In the genomic region with DNA sequence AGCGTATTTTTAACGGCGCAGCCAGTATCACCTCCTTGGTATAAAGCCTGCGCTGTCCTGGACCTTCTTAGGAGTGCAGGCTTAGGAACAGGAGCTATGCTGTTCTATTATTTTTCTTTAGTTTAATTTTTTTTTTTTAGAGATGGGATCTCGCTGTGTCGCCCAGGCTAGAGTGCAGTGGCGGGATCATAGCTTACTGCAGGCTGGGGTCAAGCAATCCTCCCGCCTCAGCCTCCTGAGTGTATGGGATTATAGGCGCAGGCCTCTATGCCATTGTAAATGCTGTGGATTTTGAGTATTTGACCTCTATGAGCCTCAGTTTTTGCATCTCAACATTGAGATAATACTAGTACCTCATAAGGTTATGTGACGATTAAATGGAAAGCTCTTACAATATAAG, we compare ENCODE assay signal across 2 cellular contexts.
TF ChIP-seq lines count a peak whose summit lies in the region.

No MANE protein-coding gene starts in this region.

TF ChIP-seq in liver, 16 proteins besides CTCF, POLR2A, EP300 and RAD21:
- TF ChIP-seq SP1 (IDR thresholded peaks at IDR 0.05) (no peak), RXRA (IDR thresholded peaks at IDR 0.05) (no peak), FOXA1 (IDR thresholded peaks at IDR 0.05) (no peak), FOXA2 (IDR thresholded peaks at IDR 0.05) (no peak), JUND (IDR thresholded peaks at IDR 0.05) (no peak), EGR1 (IDR thresholded peaks at IDR 0.05; ENCODE audit: low read depth in 2 of 2) (no peak), HNF4G (IDR thresholded peaks at IDR 0.05) (no peak), NR2F2 (IDR thresholded peaks at IDR 0.05) (no peak), YY1 (IDR thresholded peaks at IDR 0.05) (no peak), HNF4A (conservative IDR thresholded peaks at IDR 0.05) (no peak), TAF1 (conservative IDR thresholded peaks at IDR 0.05) (no peak), GABPA (IDR thresholded peaks at IDR 0.05 in 1 of 2, conservative IDR thresholded peaks at IDR 0.05 in 1 of 2) (no peak)
- TF ChIP-seq, protein P1, sequence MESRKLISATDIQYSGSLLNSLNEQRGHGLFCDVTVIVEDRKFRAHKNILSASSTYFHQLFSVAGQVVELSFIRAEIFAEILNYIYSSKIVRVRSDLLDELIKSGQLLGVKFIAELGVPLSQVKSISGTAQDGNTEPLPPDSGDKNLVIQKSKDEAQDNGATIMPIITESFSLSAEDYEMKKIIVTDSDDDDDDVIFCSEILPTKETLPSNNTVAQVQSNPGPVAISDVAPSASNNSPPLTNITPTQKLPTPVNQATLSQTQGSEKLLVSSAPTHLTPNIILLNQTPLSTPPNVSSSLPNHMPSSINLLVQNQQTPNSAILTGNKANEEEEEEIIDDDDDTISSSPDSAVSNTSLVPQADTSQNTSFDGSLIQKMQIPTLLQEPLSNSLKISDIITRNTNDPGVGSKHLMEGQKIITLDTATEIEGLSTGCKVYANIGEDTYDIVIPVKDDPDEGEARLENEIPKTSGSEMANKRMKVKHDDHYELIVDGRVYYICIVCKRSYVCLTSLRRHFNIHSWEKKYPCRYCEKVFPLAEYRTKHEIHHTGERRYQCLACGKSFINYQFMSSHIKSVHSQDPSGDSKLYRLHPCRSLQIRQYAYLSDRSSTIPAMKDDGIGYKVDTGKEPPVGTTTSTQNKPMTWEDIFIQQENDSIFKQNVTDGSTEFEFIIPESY (IDR thresholded peaks at IDR 0.05) = no peak
- TF ChIP-seq, protein P2, sequence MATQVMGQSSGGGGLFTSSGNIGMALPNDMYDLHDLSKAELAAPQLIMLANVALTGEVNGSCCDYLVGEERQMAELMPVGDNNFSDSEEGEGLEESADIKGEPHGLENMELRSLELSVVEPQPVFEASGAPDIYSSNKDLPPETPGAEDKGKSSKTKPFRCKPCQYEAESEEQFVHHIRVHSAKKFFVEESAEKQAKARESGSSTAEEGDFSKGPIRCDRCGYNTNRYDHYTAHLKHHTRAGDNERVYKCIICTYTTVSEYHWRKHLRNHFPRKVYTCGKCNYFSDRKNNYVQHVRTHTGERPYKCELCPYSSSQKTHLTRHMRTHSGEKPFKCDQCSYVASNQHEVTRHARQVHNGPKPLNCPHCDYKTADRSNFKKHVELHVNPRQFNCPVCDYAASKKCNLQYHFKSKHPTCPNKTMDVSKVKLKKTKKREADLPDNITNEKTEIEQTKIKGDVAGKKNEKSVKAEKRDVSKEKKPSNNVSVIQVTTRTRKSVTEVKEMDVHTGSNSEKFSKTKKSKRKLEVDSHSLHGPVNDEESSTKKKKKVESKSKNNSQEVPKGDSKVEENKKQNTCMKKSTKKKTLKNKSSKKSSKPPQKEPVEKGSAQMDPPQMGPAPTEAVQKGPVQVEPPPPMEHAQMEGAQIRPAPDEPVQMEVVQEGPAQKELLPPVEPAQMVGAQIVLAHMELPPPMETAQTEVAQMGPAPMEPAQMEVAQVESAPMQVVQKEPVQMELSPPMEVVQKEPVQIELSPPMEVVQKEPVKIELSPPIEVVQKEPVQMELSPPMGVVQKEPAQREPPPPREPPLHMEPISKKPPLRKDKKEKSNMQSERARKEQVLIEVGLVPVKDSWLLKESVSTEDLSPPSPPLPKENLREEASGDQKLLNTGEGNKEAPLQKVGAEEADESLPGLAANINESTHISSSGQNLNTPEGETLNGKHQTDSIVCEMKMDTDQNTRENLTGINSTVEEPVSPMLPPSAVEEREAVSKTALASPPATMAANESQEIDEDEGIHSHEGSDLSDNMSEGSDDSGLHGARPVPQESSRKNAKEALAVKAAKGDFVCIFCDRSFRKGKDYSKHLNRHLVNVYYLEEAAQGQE (IDR thresholded peaks at IDR 0.05) = no peak
- TF ChIP-seq, protein P3, sequence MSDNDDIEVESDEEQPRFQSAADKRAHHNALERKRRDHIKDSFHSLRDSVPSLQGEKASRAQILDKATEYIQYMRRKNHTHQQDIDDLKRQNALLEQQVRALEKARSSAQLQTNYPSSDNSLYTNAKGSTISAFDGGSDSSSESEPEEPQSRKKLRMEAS (IDR thresholded peaks at IDR 0.05) = no peak
- TF ChIP-seq, protein P4, sequence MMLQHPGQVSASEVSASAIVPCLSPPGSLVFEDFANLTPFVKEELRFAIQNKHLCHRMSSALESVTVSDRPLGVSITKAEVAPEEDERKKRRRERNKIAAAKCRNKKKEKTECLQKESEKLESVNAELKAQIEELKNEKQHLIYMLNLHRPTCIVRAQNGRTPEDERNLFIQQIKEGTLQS (IDR thresholded peaks at IDR 0.05) = no peak
TF ChIP-seq in liver: peak in this region for 0.

TF ChIP-seq in HepG2, 621 proteins besides CTCF, POLR2A, EP300 and RAD21:
- TF ChIP-seq, protein P5, sequence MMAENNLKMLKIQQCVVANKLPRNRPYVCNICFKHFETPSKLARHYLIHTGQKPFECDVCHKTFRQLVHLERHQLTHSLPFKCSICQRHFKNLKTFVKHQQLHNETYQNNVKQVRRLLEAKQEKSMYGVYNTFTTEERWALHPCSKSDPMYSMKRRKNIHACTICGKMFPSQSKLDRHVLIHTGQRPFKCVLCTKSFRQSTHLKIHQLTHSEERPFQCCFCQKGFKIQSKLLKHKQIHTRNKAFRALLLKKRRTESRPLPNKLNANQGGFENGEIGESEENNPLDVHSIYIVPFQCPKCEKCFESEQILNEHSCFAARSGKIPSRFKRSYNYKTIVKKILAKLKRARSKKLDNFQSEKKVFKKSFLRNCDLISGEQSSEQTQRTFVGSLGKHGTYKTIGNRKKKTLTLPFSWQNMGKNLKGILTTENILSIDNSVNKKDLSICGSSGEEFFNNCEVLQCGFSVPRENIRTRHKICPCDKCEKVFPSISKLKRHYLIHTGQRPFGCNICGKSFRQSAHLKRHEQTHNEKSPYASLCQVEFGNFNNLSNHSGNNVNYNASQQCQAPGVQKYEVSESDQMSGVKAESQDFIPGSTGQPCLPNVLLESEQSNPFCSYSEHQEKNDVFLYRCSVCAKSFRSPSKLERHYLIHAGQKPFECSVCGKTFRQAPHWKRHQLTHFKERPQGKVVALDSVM (CRISPR knock-in tag; IDR thresholded peaks at IDR 0.05) = no peak
- TF ChIP-seq, protein P6, sequence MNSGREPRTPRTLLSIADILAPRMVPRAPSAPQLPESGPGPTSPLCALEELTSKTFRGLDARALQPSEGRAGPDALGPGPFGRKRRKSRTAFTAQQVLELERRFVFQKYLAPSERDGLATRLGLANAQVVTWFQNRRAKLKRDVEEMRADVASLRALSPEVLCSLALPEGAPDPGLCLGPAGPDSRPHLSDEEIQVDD (CRISPR knock-in tag; IDR thresholded peaks at IDR 0.05; ENCODE audit: borderline replicate concordance) = no peak
- TF ChIP-seq, protein P7, sequence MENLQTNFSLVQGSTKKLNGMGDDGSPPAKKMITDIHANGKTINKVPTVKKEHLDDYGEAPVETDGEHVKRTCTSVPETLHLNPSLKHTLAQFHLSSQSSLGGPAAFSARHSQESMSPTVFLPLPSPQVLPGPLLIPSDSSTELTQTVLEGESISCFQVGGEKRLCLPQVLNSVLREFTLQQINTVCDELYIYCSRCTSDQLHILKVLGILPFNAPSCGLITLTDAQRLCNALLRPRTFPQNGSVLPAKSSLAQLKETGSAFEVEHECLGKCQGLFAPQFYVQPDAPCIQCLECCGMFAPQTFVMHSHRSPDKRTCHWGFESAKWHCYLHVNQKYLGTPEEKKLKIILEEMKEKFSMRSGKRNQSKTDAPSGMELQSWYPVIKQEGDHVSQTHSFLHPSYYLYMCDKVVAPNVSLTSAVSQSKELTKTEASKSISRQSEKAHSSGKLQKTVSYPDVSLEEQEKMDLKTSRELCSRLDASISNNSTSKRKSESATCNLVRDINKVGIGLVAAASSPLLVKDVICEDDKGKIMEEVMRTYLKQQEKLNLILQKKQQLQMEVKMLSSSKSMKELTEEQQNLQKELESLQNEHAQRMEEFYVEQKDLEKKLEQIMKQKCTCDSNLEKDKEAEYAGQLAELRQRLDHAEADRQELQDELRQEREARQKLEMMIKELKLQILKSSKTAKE (CRISPR knock-in tag; IDR thresholded peaks at IDR 0.05; ENCODE audit: borderline replicate concordance) = no peak
- TF ChIP-seq ZC3H4 (CRISPR knock-in tag; IDR thresholded peaks at IDR 0.05; ENCODE audit: borderline replicate concordance) (no peak), ZNF558 (CRISPR knock-in tag; IDR thresholded peaks at IDR 0.05; ENCODE audit: borderline replicate concordance) (no peak), RFXAP (CRISPR knock-in tag; IDR thresholded peaks at IDR 0.05; ENCODE audit: borderline replicate concordance) (no peak), ZNF343 (CRISPR knock-in tag; IDR thresholded peaks at IDR 0.05) (no peak)
